ENCODE assay signal across 10 cellular contexts in the genomic region with DNA sequence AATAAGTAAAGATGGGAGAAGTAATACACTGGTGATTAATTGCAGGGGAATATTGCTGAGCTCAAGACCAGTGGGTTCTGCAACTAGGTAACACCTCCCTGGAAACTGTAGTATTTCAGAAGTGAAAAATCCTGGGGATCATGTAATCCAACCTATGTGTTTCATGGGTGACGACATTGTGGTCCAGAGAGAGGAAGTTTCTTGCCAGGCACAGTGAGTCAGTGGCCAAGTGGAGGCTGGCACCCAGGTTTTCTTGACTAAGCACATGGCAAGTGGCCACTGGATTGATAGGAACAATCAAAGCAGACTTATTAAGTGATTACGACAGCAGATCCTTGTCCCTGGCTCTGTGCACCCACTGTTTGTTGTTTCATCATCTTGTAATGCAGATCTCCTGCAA. TPM values are rescaled to one million over a fixed set of nuclear protein-coding genes. Genes with fewer than 3 reads are reported as not detected.
DNase-seq lines count a peak whose midpoint lies in the region; ATAC-seq and TF ChIP-seq lines count a peak whose summit lies in the region.
"Had no signal": no experiment of that assay in that cellular context is flagged by ENCODE, and none has a peak within 500 bp of the region (broad histone marks: within the 10 kb centered on the region; RNA-seq: fewer than 3 reads in every experiment).

No MANE protein-coding gene starts in this region.

- no peak overlapping the region for H3K4me3 ChIP-seq in PC-9
- H3K4me3 ChIP-seq in fibroblast of lung (replicated peaks in 1 of 4; ENCODE audit: control extremely low read depth in 1 of 4, insufficient read depth in 1 of 4, low read depth in 3 of 4, low read length in 4 of 4) = no peak overlapping the region
- no peak overlapping the region for H3K4me3 ChIP-seq in gastrocnemius medialis

- no peaks in the 10 kb centered on the region for H3K9me2 ChIP-seq in PC-9 (ENCODE audit: insufficient read depth)

- H3K27me3 ChIP-seq in PC-9 (ENCODE audit: insufficient read depth, low read depth) = no peaks in the 10 kb centered on the region
- no peaks in the 10 kb centered on the region for H3K27me3 ChIP-seq in fibroblast of lung (ENCODE audit: control insufficient read depth, insufficient read depth, low read length)
- no peaks in the 10 kb centered on the region for H3K27me3 ChIP-seq in gastrocnemius medialis

- H2AFZ ChIP-seq in PC-9 (no peak overlapping the region), fibroblast of lung (ENCODE audit: low read length) (no peak overlapping the region)

- TF ChIP-seq CTCF in PC-9 (conservative IDR thresholded peaks at IDR 0.05) (no peak), fibroblast of lung (conservative IDR thresholded peaks at IDR 0.05 in 1 of 2, IDR thresholded peaks at IDR 0.05 in 1 of 2; ENCODE audit: low read depth in 1 of 2, low read length in 2 of 2) (no peak), gastrocnemius medialis (IDR thresholded peaks at IDR 0.05 in 4 of 5, conservative IDR thresholded peaks at IDR 0.05 in 1 of 5) (no peak)

- H3K27ac ChIP-seq in PC-9 = peak overlapping the region; percentile 42
- no peak overlapping the region for H3K27ac ChIP-seq in fibroblast of lung (ENCODE audit: insufficient read depth, low read length)
- H3K27ac ChIP-seq in gastrocnemius medialis = no peak overlapping the region

- H3F3A ChIP-seq in PC-9 (ENCODE audit: insufficient read depth, low read depth) = peaks cover 3% of the 10 kb centered on the region; the same call in 1 of the 2 replicates

- in situ Hi-C loops in gastrocnemius medialis (cut with MboI; ENCODE audit: low sequenced_read_pairs in 4 of 4) = no loop called here

- peaks cover 10% of the 10 kb centered on the region for H3K4me1 ChIP-seq in PC-9 (replicated peaks; ENCODE audit: insufficient read depth)
- no peaks in the 10 kb centered on the region for H3K4me1 ChIP-seq in fibroblast of lung (ENCODE audit: control insufficient read depth, extremely low read depth, insufficient read depth, low read length)
- no peaks in the 10 kb centered on the region for H3K4me1 ChIP-seq in gastrocnemius medialis

- H3K36me3 ChIP-seq in PC-9 (ENCODE audit: low read depth) (no peaks in the 10 kb centered on the region), fibroblast of lung (ENCODE audit: control insufficient read depth, insufficient read depth, low read length) (no peaks in the 10 kb centered on the region), gastrocnemius medialis (no peaks in the 10 kb centered on the region)

- ATAC-seq in gastrocnemius medialis = peak in 1 of 2 donors; percentile 21
- ATAC-seq in HG03097 (IDR thresholded peaks at IDR 0.05; ENCODE audit: low FRiP score, unreplicated experiment) = no peak
- ATAC-seq: activated CD8-positive, alpha-beta memory T cell treated with anti-CD3 and anti-CD28 coated beads, Interleukin-2, amount 10 ng/mL, durations not matched to agents 7 days and 5 days had no signal

- DNase-seq in H4 (ENCODE audit: low spot score) (peak; percentile 92), PC-9 (peak; percentile 56 to 87), fibroblast of lung (ENCODE audit: low read depth in 2 of 2) (peak; percentile 73 to 92), gastrocnemius medialis (peak; percentile 17 to 36), NCI-H1436 (lab: John Stamatoyannopoulos, UW) (no peak), NCI-H82 (lab: John Stamatoyannopoulos, UW) (no peak), NCI-H2171 treated with DMSO at 0.1 percent for 48 hours (lab: John Stamatoyannopoulos, UW) (no peak)
- DNase-seq: activated CD8-positive, alpha-beta memory T cell treated with anti-CD3 and anti-CD28 coated beads, Interleukin-2, amount 10 ng/mL, durations not matched to agents 7 days and 5 days; endodermal cell had no signal

- intact Hi-C loops in PC-9 (cut with micrococcal nuclease; ENCODE audit: unreplicated experiment) = no loop called here
- intact Hi-C loops in gastrocnemius medialis (cut with DNase I; ENCODE audit: low total_unique reads) = no loop called here

- POLR2A ChIA-PET in PC-9 (lab: Charles Lee; ENCODE audit: unreplicated experiment) = interaction anchor here (0.7 kb wide), 1 partner anchor 1772 kb away, joined by 3 read pairs; no protein-coding TSS in a partner anchor

- H4K20me1 ChIP-seq in PC-9 (ENCODE audit: insufficient read depth) = no peaks in the 10 kb centered on the region
- no peaks in the 10 kb centered on the region for H4K20me1 ChIP-seq in fibroblast of lung (ENCODE audit: control insufficient read depth, extremely low read depth, insufficient read depth, low read length)

- no peak overlapping the region for H3K9ac ChIP-seq in fibroblast of lung (ENCODE audit: insufficient read depth, low read length)

- CTCF ChIA-PET in PC-9 (lab: Charles Lee) = interaction anchor here (0.6 kb wide), 1 partner anchor 83 kb away, joined by 5 read pairs; no protein-coding TSS in a partner anchor

- no TSS peak for BruUV-seq in PC-9 (replicated peaks; lab: Mats Ljungman, UMichigan)

- H3K9me3 ChIP-seq in PC-9 (ENCODE audit: insufficient read depth, low read depth) (no peaks in the 10 kb centered on the region), fibroblast of lung (ENCODE audit: control insufficient read depth, insufficient read depth, low read depth, low read length) (no peaks in the 10 kb centered on the region), gastrocnemius medialis (no peaks in the 10 kb centered on the region)

- no peak for TF ChIP-seq POLR2A in gastrocnemius medialis (IDR thresholded peaks at IDR 0.05)

- H3K79me2 ChIP-seq in PC-9 (ENCODE audit: low read depth) (no peaks in the 10 kb centered on the region), fibroblast of lung (ENCODE audit: control insufficient read depth, insufficient read depth, low read length) (no peaks in the 10 kb centered on the region)

- peak overlapping the region; percentile 10; the same call in 1 of the 2 replicates for H3K4me2 ChIP-seq in PC-9
- H3K4me2 ChIP-seq in fibroblast of lung (ENCODE audit: extremely low read depth, insufficient read depth, low read length) = no peak overlapping the region

RNA-seq across cellular contexts. Expression of a gene that starts 14.6 kb away (rescaled TPM):
- 0.19 and 0.72 TPM in 2 replicates for total RNA-seq in H4 (2014; rRNA removed; shearing (Covaris generic))
- total RNA-seq in PC-9 (2021) = 1.2 and 1.7 TPM in 2 replicates
- 0.51 and 0.66 TPM in 2 replicates for total RNA-seq in fibroblast of lung
- 0.27 and 0.40 TPM in 2 replicates for polyA plus RNA-seq in fibroblast of lung
- polyA plus RNA-seq in fibroblast of lung (2012) = 0.39 and 0.57 TPM in 2 replicates
- 0.59 and 0.98 TPM in 2 replicates for polyA minus RNA-seq in fibroblast of lung (ENCODE audit: low replicate concordance)
- 1 to 10 TPM; 2.3 to 9.1 (median 5.1) TPM for total RNA-seq in gastrocnemius medialis

RNA-seq across cellular contexts. Expression of a gene that starts 43.8 kb away (rescaled TPM):
- not detected in 2 replicates for total RNA-seq in H4 (2014; rRNA removed; shearing (Covaris generic))
- total RNA-seq in PC-9 (2021) (not detected in 2 replicates), fibroblast of lung (under 0.01 and 0.26 TPM in 2 replicates), gastrocnemius medialis (not detected)
- polyA plus RNA-seq in fibroblast of lung = not detected in 2 replicates
- 0.05 and 0.06 TPM in 2 replicates for polyA plus RNA-seq in fibroblast of lung (2012)
- polyA minus RNA-seq in fibroblast of lung (ENCODE audit: low replicate concordance) = not detected in 2 replicates
- total RNA-seq: activated CD8-positive, alpha-beta memory T cell treated with anti-CD3 and anti-CD28 coated beads, Interleukin-2, amount 10 ng/mL, durations not matched to agents 7 days and 5 days had no signal

Comparison
In these comparisons a context has a peak if more than half of its experiments do, and no peak if none do; other contexts are left out.
1. DNase-seq: peak in H4 (single experiment), PC-9 (2 of 2), fibroblast of lung (2 of 2) and gastrocnemius medialis (2 of 2); none in NCI-H1436 (single experiment), NCI-H82 (single experiment) and NCI-H2171 treated with DMSO at 0.1 percent for 48 hours (single experiment).